ENCODE assay signal across 39 cellular contexts in genomic region chr15:94611656-94612055, GRCh38.
"Had no signal": no experiment of that assay in that cellular context is flagged by ENCODE, and none has a peak within 500 bp of the region (broad histone marks: within the 10 kb centered on the region; RNA-seq: fewer than 3 reads in every experiment).

No MANE protein-coding gene starts in this region.

- ATAC-seq: activated naive CD4-positive, alpha-beta T cell treated with anti-CD3 and anti-CD28 coated beads, Interleukin-2, amount 50 U/mL, for 72 hours; activated naive CD8-positive, alpha-beta T cell treated with anti-CD3 and anti-CD28 coated beads, Interleukin-2, amount 50 U/mL, for 24 hours; activated T-cell treated with anti-CD3 and anti-CD28 coated beads, Interleukin-2, amount 50 U/mL, for 4 hours; activated T-cell treated with anti-CD3 and anti-CD28 coated beads, Interleukin-2, amount 50 U/mL, for 72 hours; activated T-helper 17 cell treated with anti-CD3 and anti-CD28 coated beads, Interleukin-2, amount 50 U/mL, for 72 hours; body of pancreas had no signal

- H3K4me1 Mint-ChIP-seq: activated T-helper 17 cell treated with anti-CD3 and anti-CD28 coated beads, Interleukin-2, amount 50 U/mL, for 72 hours had no signal

- H3K36me3 ChIP-seq: adrenal gland, ascending aorta, brain microvascular endothelial cell, breast epithelium, cardiac muscle cell had no signal

- H3K4me3 Mint-ChIP-seq: activated naive CD4-positive, alpha-beta T cell treated with anti-CD3 and anti-CD28 coated beads for 36 hours; activated naive CD4-positive, alpha-beta T cell treated with anti-CD3 and anti-CD28 coated beads, Interleukin-2, amount 10 ng/mL, durations not matched to agents 7 days and 5 days; activated naive CD4-positive, alpha-beta T cell treated with anti-CD3 and anti-CD28 coated beads, Interleukin-2, amount 50 U/mL, for 24 hours; activated naive CD8-positive, alpha-beta T cell; activated naive CD8-positive, alpha-beta T cell treated with anti-CD3 and anti-CD28 coated beads for 36 hours; activated naive CD8-positive, alpha-beta T cell treated with anti-CD3 and anti-CD28 coated beads, Interleukin-2, amount 10 ng/mL, durations not matched to agents 7 days and 5 days; activated naive CD8-positive, alpha-beta T cell treated with anti-CD3 and anti-CD28 coated beads, Interleukin-2, amount 50 U/mL, for 24 hours; activated T-cell treated with anti-CD3 and anti-CD28 coated beads, Interleukin-2, amount 50 U/mL, for 24 hours; activated T-cell treated with anti-CD3 and anti-CD28 coated beads, Interleukin-2, amount 50 U/mL, for 4 hours; activated T-cell treated with anti-CD3 and anti-CD28 coated beads, Interleukin-2, amount 50 U/mL, for 72 hours; activated T-helper 1 cell treated with anti-CD3 and anti-CD28 coated beads, Interleukin-12 subunit alpha, Interleukin-12 subunit beta, Interleukin-2, Interleukin-4 antibody, amounts not matched to agents 30 ng/mL and 10 ng/mL and 1 ng/mL, durations not matched to agents 14 hours and 24 hours and 36 hours; activated T-helper 17 cell treated with anti-CD3 and anti-CD28 coated beads, Interleukin-2, amount 50 U/mL, for 72 hours; brain; central memory CD8-positive, alpha-beta T cell had no signal

- FAIRE-seq: astrocyte had no signal

- H3K27ac ChIP-seq: adrenal gland, ascending aorta, body of pancreas, brain microvascular endothelial cell, breast epithelium, cardiac muscle cell had no signal

- DNase-seq: activated effector memory CD4-positive, alpha-beta T cell treated with anti-CD3 and anti-CD28 coated beads, Interleukin-2, amount 50 U/mL, for 16 hours; activated effector memory CD4-positive, alpha-beta T cell treated with Interleukin-2 at 50 U/mL for 16 hours; activated gamma-delta T cell; activated gamma-delta T cell treated with Interleukin-2 at 50 U/mL for 16 hours; activated naive CD4-positive, alpha-beta T cell; activated naive CD4-positive, alpha-beta T cell treated with anti-CD3 and anti-CD28 coated beads for 36 hours; activated naive CD4-positive, alpha-beta T cell treated with anti-CD3 and anti-CD28 coated beads, Interleukin-2, amount 10 ng/mL, durations not matched to agents 7 days and 5 days; activated naive CD4-positive, alpha-beta T cell treated with anti-CD3 and anti-CD28 coated beads, Interleukin-2, amount 50 U/mL, for 16 hours; activated naive CD4-positive, alpha-beta T cell treated with Interleukin-2 at 50 U/mL for 16 hours; activated naive CD8-positive, alpha-beta T cell treated with anti-CD3 and anti-CD28 coated beads for 36 hours; activated naive CD8-positive, alpha-beta T cell treated with anti-CD3 and anti-CD28 coated beads, Interleukin-2, amount 10 ng/mL, durations not matched to agents 7 days and 5 days; activated naive CD8-positive, alpha-beta T cell treated with anti-CD3 and anti-CD28 coated beads, Interleukin-2, amount 50 U/mL, for 24 hours; activated T-cell treated with anti-CD3 and anti-CD28 coated beads, Interleukin-2, amount 50 U/mL, for 1 hour; activated T-cell treated with anti-CD3 and anti-CD28 coated beads, Interleukin-2, amount 50 U/mL, for 24 hours; activated T-cell treated with anti-CD3 and anti-CD28 coated beads, Interleukin-2, amount 50 U/mL, for 4 hours; activated T-cell treated with anti-CD3 and anti-CD28 coated beads, Interleukin-2, amount 50 U/mL, for 48 hours; activated T-cell treated with anti-CD3 and anti-CD28 coated beads, Interleukin-2, amount 50 U/mL, for 72 hours; adrenal gland; amniotic stem cell; amygdala; anterior cingulate cortex; aorta; body of pancreas; brain microvascular endothelial cell; caudate nucleus; central memory CD4-positive, alpha-beta T cell; cerebellar nuclear complex had no signal

- H3K9me3 ChIP-seq: adrenal gland, ascending aorta, body of pancreas, breast epithelium had no signal

- H3K4me1 ChIP-seq: adrenal gland, ascending aorta, body of pancreas, breast epithelium had no signal

- H3K27me3 ChIP-seq: adrenal gland, ascending aorta, body of pancreas, brain microvascular endothelial cell, breast epithelium, cardiac muscle cell had no signal

- H3K36me3 Mint-ChIP-seq: activated naive CD4-positive, alpha-beta T cell treated with anti-CD3 and anti-CD28 coated beads, Interleukin-2, amount 10 ng/mL, durations not matched to agents 7 days and 5 days; activated naive CD4-positive, alpha-beta T cell treated with anti-CD3 and anti-CD28 coated beads, Interleukin-2, amount 50 U/mL, for 24 hours; activated naive CD8-positive, alpha-beta T cell; activated naive CD8-positive, alpha-beta T cell treated with anti-CD3 and anti-CD28 coated beads for 36 hours; activated naive CD8-positive, alpha-beta T cell treated with anti-CD3 and anti-CD28 coated beads, Interleukin-2, amount 10 ng/mL, durations not matched to agents 7 days and 5 days; brain had no signal

- H3K27ac Mint-ChIP-seq: activated naive CD4-positive, alpha-beta T cell treated with anti-CD3 and anti-CD28 coated beads for 36 hours; activated naive CD4-positive, alpha-beta T cell treated with anti-CD3 and anti-CD28 coated beads, Interleukin-2, amount 10 ng/mL, durations not matched to agents 7 days and 5 days; activated naive CD4-positive, alpha-beta T cell treated with anti-CD3 and anti-CD28 coated beads, Interleukin-2, amount 50 U/mL, for 24 hours; activated naive CD4-positive, alpha-beta T cell treated with anti-CD3 and anti-CD28 coated beads, Interleukin-2, amount 50 U/mL, for 72 hours; activated naive CD8-positive, alpha-beta T cell; activated naive CD8-positive, alpha-beta T cell treated with anti-CD3 and anti-CD28 coated beads for 36 hours; activated naive CD8-positive, alpha-beta T cell treated with anti-CD3 and anti-CD28 coated beads, Interleukin-2, amount 10 ng/mL, durations not matched to agents 7 days and 5 days; activated naive CD8-positive, alpha-beta T cell treated with anti-CD3 and anti-CD28 coated beads, Interleukin-2, amount 50 U/mL, for 24 hours; activated T-cell treated with anti-CD3 and anti-CD28 coated beads, Interleukin-2, amount 50 U/mL, for 24 hours; activated T-cell treated with anti-CD3 and anti-CD28 coated beads, Interleukin-2, amount 50 U/mL, for 72 hours; activated T-helper 1 cell treated with anti-CD3 and anti-CD28 coated beads, Interleukin-12 subunit alpha, Interleukin-12 subunit beta, Interleukin-2, Interleukin-4 antibody, amounts not matched to agents 30 ng/mL and 10 ng/mL and 1 ng/mL, durations not matched to agents 14 hours and 24 hours and 36 hours; activated T-helper 17 cell treated with anti-CD3 and anti-CD28 coated beads, Interleukin-2, amount 50 U/mL, for 72 hours; activated T-helper 2 cell treated with anti-CD3 and anti-CD28 coated beads, Interferon-gamma antibody, Interleukin-2, Interleukin-4, amounts not matched to agents 10 μg/mL and 5 μg/mL and 100 μg/mL, durations not matched to agents 14 hours and 24 hours and 36 hours; brain had no signal

- H3K9me3 Mint-ChIP-seq: activated naive CD4-positive, alpha-beta T cell treated with anti-CD3 and anti-CD28 coated beads for 36 hours; activated naive CD4-positive, alpha-beta T cell treated with anti-CD3 and anti-CD28 coated beads, Interleukin-2, amount 10 ng/mL, durations not matched to agents 7 days and 5 days; activated naive CD4-positive, alpha-beta T cell treated with anti-CD3 and anti-CD28 coated beads, Interleukin-2, amount 50 U/mL, for 24 hours; activated naive CD8-positive, alpha-beta T cell treated with anti-CD3 and anti-CD28 coated beads, Interleukin-2, amount 50 U/mL, for 24 hours; activated T-cell treated with anti-CD3 and anti-CD28 coated beads, Interleukin-2, amount 50 U/mL, for 24 hours; activated T-cell treated with anti-CD3 and anti-CD28 coated beads, Interleukin-2, amount 50 U/mL, for 4 hours; activated T-cell treated with anti-CD3 and anti-CD28 coated beads, Interleukin-2, amount 50 U/mL, for 72 hours; activated T-helper 17 cell treated with anti-CD3 and anti-CD28 coated beads, Interleukin-2, amount 50 U/mL, for 72 hours; activated T-helper 2 cell treated with anti-CD3 and anti-CD28 coated beads, Interferon-gamma antibody, Interleukin-2, Interleukin-4, amounts not matched to agents 10 μg/mL and 5 μg/mL and 100 μg/mL, durations not matched to agents 14 hours and 24 hours and 36 hours; central memory CD8-positive, alpha-beta T cell had no signal

- H3K4me3 ChIP-seq: adrenal gland, ascending aorta, body of pancreas, breast epithelium, cardiac muscle cell had no signal
